In the genomic region with DNA sequence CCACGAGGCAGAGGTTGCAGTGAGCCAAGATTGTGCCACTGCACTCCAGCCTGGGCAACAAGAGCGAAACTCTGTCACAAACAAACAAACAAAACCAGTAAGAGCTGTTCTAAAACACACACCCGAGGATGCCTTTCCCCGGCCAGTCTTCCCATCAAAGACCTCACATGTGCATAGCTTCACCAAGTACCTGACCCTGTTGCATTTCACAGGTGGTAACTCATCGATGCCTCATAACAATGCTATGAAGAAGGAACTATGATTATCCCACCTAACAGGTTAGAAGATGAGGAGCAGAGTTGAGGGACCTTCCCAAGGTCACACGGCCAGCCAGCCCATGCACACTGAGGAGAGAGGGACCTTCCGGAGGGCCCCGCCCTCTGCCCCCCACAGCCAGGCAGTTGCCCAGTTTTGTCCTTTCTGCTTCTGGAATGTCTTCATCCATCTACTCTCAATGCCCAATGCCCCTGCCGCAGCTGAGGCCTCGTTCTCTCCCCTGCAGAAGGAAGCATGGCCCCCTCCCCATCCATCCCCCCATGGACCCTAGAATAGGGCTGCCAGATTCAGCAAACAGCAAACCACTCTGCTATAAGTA, we compare ENCODE assay signal across 18 cellular contexts. TPM values are rescaled to one million over a fixed set of nuclear protein-coding genes. Genes with fewer than 3 reads are reported as not detected.
A peak's percentile ranks its signal among the peaks of the same experiment; 100 is the strongest.
DNase-seq lines count a peak whose midpoint lies in the region; TF ChIP-seq lines count a peak whose summit lies in the region.
"Had no signal": no experiment of that assay in that cellular context is flagged by ENCODE, and none has a peak within 500 bp of the region (broad histone marks: within the 10 kb centered on the region; RNA-seq: fewer than 3 reads in every experiment).

No MANE protein-coding gene starts in this region.

- H3K27ac Mint-ChIP-seq in Caco-2 (ENCODE audit: unreplicated experiment), result no peak overlapping the region
- H3K27ac Mint-ChIP-seq: effector memory CD8-positive, alpha-beta T cell; WTC11 had no signal

- peaks cover 9% of the 10 kb centered on the region for H3K27me3 Mint-ChIP-seq in Caco-2 (ENCODE audit: insufficient read depth, unreplicated experiment)

- no TSS peak for BruUV-seq in Caco-2 (replicated peaks; lab: Mats Ljungman, UMichigan)

- H3K4me1 Mint-ChIP-seq in Caco-2 (ENCODE audit: low read depth, unreplicated experiment), result peaks cover 9% of the 10 kb centered on the region

- peak overlapping the region; percentile 75 for H3K27ac ChIP-seq in cingulate gyrus (ENCODE audit: low read depth, low read length)
- no peak overlapping the region for H3K27ac ChIP-seq in osteoblast (ENCODE audit: low read depth, low read length)
- H3K27ac ChIP-seq in left ventricle myocardium inferior (replicated peaks), result no peak overlapping the region
- H3K27ac ChIP-seq: stomach had no signal

- DNase-seq in Caco-2, result no peak
- peak; percentile 26 for DNase-seq in M059J (ENCODE audit: low read depth)
- peak; percentile 30 for DNase-seq in osteoblast (ENCODE audit: insufficient read length, low spot score, missing footprints)
- no peak for DNase-seq in ACHN
- no peak for DNase-seq in activated gamma-delta T cell treated with Interleukin-2 at 50 U/mL for 16 hours
- DNase-seq in left ventricle myocardium inferior, result no peak
- no peak for DNase-seq in HAP-1 (ENCODE audit: low spot score in 2 of 2)
- DNase-seq: cerebellar nuclear complex; effector memory CD8-positive, alpha-beta T cell; hippocampal formation; left colon; NCI-H748 treated with DMSO at 0.1 percent for 48 hours; stimulated activated CD4-positive, alpha-beta T cell treated with anti-CD3 and anti-CD28 coated beads, Interleukin-1b, Interleukin-23, amount 100 ng/mL, for 48 hours; SW 1271; uterus had no signal

- TF ChIP-seq CTCF in Caco-2 (IDR thresholded peaks at IDR 0.05; ENCODE audit: insufficient read depth in 1 of 2, low read depth in 1 of 2, low read length in 1 of 2, severe bottlenecking in 1 of 2, unreplicated experiment in 1 of 2), result no peak
- no peak for TF ChIP-seq CTCF in osteoblast (IDR thresholded peaks at IDR 0.05; ENCODE audit: extremely low read depth, low read depth, low read length)
- no peak for TF ChIP-seq CTCF in left ventricle myocardium inferior (IDR thresholded peaks at IDR 0.05; ENCODE audit: borderline replicate concordance)

- in situ Hi-C loops in ACHN (cut with HindIII; ENCODE audit: low pct_ligation_motif_present, low pct_unique_long_range_greater_than_20kb, low sequenced_read_pairs), result no loop called here
- in situ Hi-C loops in HAP-1 (cut with MboI; ENCODE audit: low sequenced_read_pairs), result no loop called here

- H3K36me3 Mint-ChIP-seq in Caco-2 (ENCODE audit: insufficient read depth, unreplicated experiment), result peaks cover 49% of the 10 kb centered on the region
- H3K36me3 Mint-ChIP-seq: WTC11 had no signal

- H4K20me1 ChIP-seq in osteoblast (ENCODE audit: insufficient read depth, low read length), result peaks cover 19% of the 10 kb centered on the region

- no peak overlapping the region for H2AFZ ChIP-seq in osteoblast (ENCODE audit: low read length)

- peak overlapping the region; percentile 24 for H3K4me3 Mint-ChIP-seq in Caco-2 (ENCODE audit: unreplicated experiment)

- intact Hi-C loops in Caco-2 (cut with micrococcal nuclease; ENCODE audit: unreplicated experiment), result no loop called here
- intact Hi-C loops in left ventricle myocardium inferior (cut with micrococcal nuclease), result no loop called here

- no peaks in the 10 kb centered on the region for H3K27me3 ChIP-seq in Caco-2 (replicated peaks; ENCODE audit: control insufficient read depth, insufficient read depth, low read length)
- peaks cover 14% of the 10 kb centered on the region for H3K27me3 ChIP-seq in osteoblast (ENCODE audit: insufficient read depth, low read length)
- H3K27me3 ChIP-seq in left ventricle myocardium inferior (ENCODE audit: low read depth), result peaks cover 63% of the 10 kb centered on the region
- H3K27me3 ChIP-seq in HAP-1 (ENCODE audit: low read depth), result no peaks in the 10 kb centered on the region

- no peaks in the 10 kb centered on the region for H3K9me3 Mint-ChIP-seq in Caco-2 (ENCODE audit: unreplicated experiment)
- H3K9me3 Mint-ChIP-seq: effector memory CD8-positive, alpha-beta T cell; WTC11 had no signal

- H3K9me3 ChIP-seq in Caco-2 (no peaks in the 10 kb centered on the region), osteoblast (ENCODE audit: low read depth, low read length) (no peaks in the 10 kb centered on the region), left ventricle myocardium inferior (replicated peaks) (no peaks in the 10 kb centered on the region), HAP-1 (no peaks in the 10 kb centered on the region)
- H3K9me3 ChIP-seq: stomach, uterus had no signal

- no peaks in the 10 kb centered on the region for H3K79me2 ChIP-seq in osteoblast (ENCODE audit: insufficient read depth, low read length)

- POLR2A ChIA-PET in Caco-2 (lab: Charles Lee), result no interaction called here

- H3K4me1 ChIP-seq in Caco-2 (no peaks in the 10 kb centered on the region; the same call in 1 of the 2 replicates), osteoblast (ENCODE audit: insufficient read depth, low read length) (no peaks in the 10 kb centered on the region), left ventricle myocardium inferior (peaks cover 54% of the 10 kb centered on the region), HAP-1 (no peaks in the 10 kb centered on the region)

- H3K4me2 ChIP-seq in osteoblast (ENCODE audit: insufficient read depth, low read length), result no peak overlapping the region

- H3K4me3 ChIP-seq in Caco-2 (ENCODE audit: low read depth, low read length) (no peak overlapping the region), osteoblast (ENCODE audit: insufficient read depth, low read length) (no peak overlapping the region), left ventricle myocardium inferior (no peak overlapping the region), HAP-1 (no peak overlapping the region)
- H3K4me3 ChIP-seq: stomach, uterus had no signal

- H3K36me3 ChIP-seq in Caco-2 (ENCODE audit: control insufficient read depth, insufficient read depth, low read length) (no peaks in the 10 kb centered on the region), osteoblast (ENCODE audit: insufficient read depth, low read length) (no peaks in the 10 kb centered on the region), left ventricle myocardium inferior (no peaks in the 10 kb centered on the region), HAP-1 (replicated peaks) (no peaks in the 10 kb centered on the region)
- H3K36me3 ChIP-seq: stomach, uterus had no signal

- CTCF ChIA-PET in Caco-2 (lab: Charles Lee), result interaction anchor here (0.6 kb wide), 1 partner anchor 12 kb away, joined by 3 read pairs; no protein-coding TSS in a partner anchor

RNA-seq across cellular contexts. Expression of a gene that starts 16.8 kb away (rescaled TPM):
- total RNA-seq in Caco-2 (2022) (143 and 148 TPM in 2 replicates), osteoblast (40.7 and 42.3 TPM in 2 replicates), left ventricle myocardium inferior (66.0 TPM)
- 8.6 and 10.5 TPM in 2 replicates for total RNA-seq in M059J (2014; rRNA removed; shearing (Covaris generic))

RNA-seq across cellular contexts. Expression of a gene that starts 17.0 kb away (rescaled TPM):
- not detected in 2 replicates for total RNA-seq in Caco-2 (2022)
- not detected in 2 replicates for total RNA-seq in M059J (2014; rRNA removed; shearing (Covaris generic))
- not detected in 2 replicates for total RNA-seq in osteoblast
- 1.9 TPM for total RNA-seq in left ventricle myocardium inferior

RNA-seq across cellular contexts. Expression of a gene that starts 31.3 kb away (rescaled TPM):
- total RNA-seq in Caco-2 (2022) (6.7 and 6.9 TPM in 2 replicates), osteoblast (14.4 and 21.4 TPM in 2 replicates), left ventricle myocardium inferior (1.7 TPM)
- total RNA-seq in M059J (2014; rRNA removed; shearing (Covaris generic)), result 1.2 and 2.0 TPM in 2 replicates

RNA-seq across cellular contexts. Expression of a gene that starts 40.9 kb away (rescaled TPM):
- 7.1 and 8.6 TPM in 2 replicates for total RNA-seq in Caco-2 (2022)
- 0.25 TPM in 1 of 2 replicates, not detected in the other for total RNA-seq in M059J (2014; rRNA removed; shearing (Covaris generic))
- total RNA-seq in osteoblast, result 18.8 and 20.3 TPM in 2 replicates
- total RNA-seq in left ventricle myocardium inferior, result 8.7 TPM

Comparison
In these comparisons a context has a peak if more than half of its experiments do, and no peak if none do; other contexts are left out.
1. DNase-seq: peak in M059J (single experiment) and osteoblast (single experiment); none in Caco-2 (0 of 2), ACHN (single experiment), activated gamma-delta T cell treated with Interleukin-2 at 50 U/mL for 16 hours (single experiment), left ventricle myocardium inferior (single experiment) and HAP-1 (0 of 2).